ENCODE assay signal across 22 cellular contexts in the genomic region with DNA sequence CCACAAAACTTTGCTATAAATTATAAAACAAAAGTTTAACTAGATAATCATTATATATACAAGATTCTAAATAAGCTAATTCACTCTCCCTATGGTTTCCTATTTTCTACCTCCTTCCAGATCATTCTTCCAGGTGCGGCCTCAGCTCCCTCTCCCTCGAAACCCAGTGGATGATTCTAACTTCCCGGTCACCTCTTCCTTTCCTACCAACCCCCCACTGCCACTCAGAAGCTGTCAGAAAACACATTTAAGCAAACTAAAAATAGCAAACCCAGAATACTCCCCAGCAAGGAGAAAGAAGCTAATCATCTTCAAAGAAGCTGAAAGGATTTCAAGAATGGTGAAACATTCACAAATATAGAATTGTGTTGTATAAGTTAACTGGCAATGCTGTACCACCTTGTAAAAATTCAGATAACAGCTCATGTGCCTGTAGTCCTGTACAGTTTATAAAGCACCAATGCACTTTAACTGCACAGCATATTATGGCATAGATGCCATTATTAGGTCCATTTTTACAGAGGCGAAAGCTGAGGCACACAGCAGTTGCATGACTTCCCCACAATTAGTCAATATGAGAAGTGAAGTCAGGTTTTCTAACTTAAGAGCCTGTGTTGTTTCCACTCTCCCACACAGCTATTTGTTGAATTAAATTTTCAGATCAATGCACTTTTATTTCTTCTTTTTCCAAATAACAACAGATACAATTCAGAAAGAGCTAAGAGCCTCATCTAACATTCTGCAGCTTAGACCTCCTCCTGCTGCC.
DNase-seq lines count a peak whose midpoint lies in the region; ATAC-seq, FAIRE-seq and TF ChIP-seq lines count a peak whose summit lies in the region.
"Had no signal": no experiment of that assay in that cellular context is flagged by ENCODE, and none has a peak within 500 bp of the region (broad histone marks: within the 10 kb centered on the region; RNA-seq: fewer than 3 reads in every experiment).

No MANE protein-coding gene starts in this region.

- no peaks in the 10 kb centered on the region for H4K20me1 ChIP-seq in DOHH2 (ENCODE audit: control insufficient read depth, insufficient read depth, low read depth, low read length)

- peaks cover 53% of the 10 kb centered on the region for H3F3A ChIP-seq in DOHH2 (ENCODE audit: control insufficient read depth, insufficient read depth)

- DNase-seq in GM19239 (ENCODE audit: insufficient read length, low spot score) (no peak), germinal center (ENCODE audit: low spot score) (peak; percentile 19), head of caudate nucleus (no peak), islet precursor cell (no peak), NCI-H1930 (lab: John Stamatoyannopoulos, UW) (no peak), NCI-H2171 treated with DMSO at 0.1 percent for 48 hours (lab: John Stamatoyannopoulos, UW) (no peak)
- DNase-seq: activated CD8-positive, alpha-beta memory T cell treated with anti-CD3 and anti-CD28 coated beads, Interleukin-2, amount 50 U/mL, for 4 hours; activated gamma-delta T cell treated with Interleukin-2 at 50 U/mL for 16 hours; amygdala; central memory CD4-positive, alpha-beta T cell; DMS79 treated with DMSO at 0.1 percent for 48 hours; effector memory CD4-positive, alpha-beta T cell; NCI-H187 treated with DMSO at 0.1 percent for 48 hours; NCI-H526; PC-9; stimulated activated CD4-positive, alpha-beta T cell treated with anti-CD3 and anti-CD28 coated beads, Interleukin-15, amount 100 ng/mL, for 24 hours; stomach; T-helper 9 cell had no signal

- no peaks in the 10 kb centered on the region for H3K9me2 ChIP-seq in DOHH2 (replicated peaks; ENCODE audit: control insufficient read depth, low read length)

- H3K27me3 ChIP-seq in DOHH2 (ENCODE audit: control insufficient read depth, low read length): no peaks in the 10 kb centered on the region
- H3K27me3 ChIP-seq: right atrium auricular region had no signal

- H3K36me3 ChIP-seq in DOHH2 (ENCODE audit: control insufficient read depth, low read length): peaks cover 5% of the 10 kb centered on the region; the same call in 1 of the 2 replicates
- H3K36me3 ChIP-seq: HAP-1, right atrium auricular region, stomach had no signal

- ATAC-seq in HG03432 (IDR thresholded peaks at IDR 0.05; ENCODE audit: unreplicated experiment): peak; percentile 30

- H3K4me2 ChIP-seq in DOHH2 (ENCODE audit: low read length): peak overlapping the region; percentile 76
- H3K4me2 ChIP-seq: PC-9 had no signal

- H3K9me3 ChIP-seq in DOHH2 (ENCODE audit: control insufficient read depth, insufficient read depth, low read length): no peaks in the 10 kb centered on the region
- H3K9me3 ChIP-seq: HAP-1, right atrium auricular region, stomach had no signal

- peak overlapping the region; percentile 44 for H3K4me3 ChIP-seq in DOHH2 (ENCODE audit: low read length)
- H3K4me3 ChIP-seq: HAP-1, PC-9, right atrium auricular region, stomach had no signal

- TF ChIP-seq CTCF in DOHH2 (IDR thresholded peaks at IDR 0.05; ENCODE audit: low read depth, low read length, poor library complexity, severe bottlenecking): no peak

- peak overlapping the region; percentile 97 for H3K27ac ChIP-seq in DOHH2 (ENCODE audit: low read depth, low read length)
- H3K27ac ChIP-seq: PC-9, right atrium auricular region, stomach had no signal

- peak; percentile 97 for FAIRE-seq in GM19239 (lab: Jason Lieb, UNC)

- intact Hi-C loops in head of caudate nucleus (cut with DNase I): loop anchor here (10.0 kb wide), 2 partner anchors 56 to 276 kb away; no protein-coding TSS in a partner anchor

- H3K4me1 ChIP-seq in DOHH2 (ENCODE audit: control insufficient read depth, low read length): peaks cover 94% of the 10 kb centered on the region
- H3K4me1 ChIP-seq: HAP-1 had no signal

- peaks cover 17% of the 10 kb centered on the region for H3K79me2 ChIP-seq in DOHH2 (ENCODE audit: control insufficient read depth, low read length)
